In the genomic region with DNA sequence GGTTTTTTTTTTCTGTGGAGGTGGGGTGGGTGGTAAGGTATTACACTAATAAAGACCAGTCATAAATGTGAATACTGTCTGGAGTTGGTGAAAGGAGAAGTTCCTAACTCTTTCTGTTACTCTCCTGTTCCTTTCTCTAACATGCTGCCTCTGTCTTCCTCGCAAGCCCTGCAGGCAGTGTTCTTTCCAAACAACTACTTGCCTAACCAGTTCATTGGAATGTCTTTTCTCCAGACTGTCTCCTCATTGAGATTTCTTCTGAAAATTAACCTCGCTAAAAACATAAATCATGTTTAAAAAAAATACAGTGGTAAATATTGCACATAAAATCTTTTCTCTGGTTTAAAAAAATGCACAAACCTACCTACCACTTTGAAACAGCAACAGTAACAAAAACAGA, we compare ENCODE assay signal across 20 cellular contexts.
DNase-seq lines count a peak whose midpoint lies in the region; TF ChIP-seq lines count a peak whose summit lies in the region.
"Had no signal": no experiment of that assay in that cellular context is flagged by ENCODE, and none has a peak within 500 bp of the region (broad histone marks: within the 10 kb centered on the region; RNA-seq: fewer than 3 reads in every experiment).

No MANE protein-coding gene starts in this region.

- H3K36me3 ChIP-seq in PC-9 (ENCODE audit: low read depth) = peaks cover 13% of the 10 kb centered on the region
- H3K36me3 ChIP-seq: gastrocnemius medialis, transverse colon had no signal

- peak overlapping the region; percentile 62 for H2AFZ ChIP-seq in PC-9

- H3K9me3 Mint-ChIP-seq in Calu3 (ENCODE audit: low read depth, unreplicated experiment) = peaks cover 4% of the 10 kb centered on the region
- peaks cover 5% of the 10 kb centered on the region for H3K9me3 Mint-ChIP-seq in mesothelial cell of epicardium
- H3K9me3 Mint-ChIP-seq: activated naive CD4-positive, alpha-beta T cell treated with anti-CD3 and anti-CD28 coated beads, Interleukin-2, amount 50 U/mL, for 24 hours; CD8-positive, alpha-beta memory T cell; memory B cell had no signal

- intact Hi-C loops in Calu3 (cut with micrococcal nuclease; ENCODE audit: unreplicated experiment) = no loop called here
- intact Hi-C loops in PC-9 (cut with micrococcal nuclease; ENCODE audit: unreplicated experiment) = loop anchor here (1.0 kb wide), 3 partner anchors 77 to 308 kb away; no protein-coding TSS in a partner anchor

- H3K36me3 Mint-ChIP-seq in Calu3 (ENCODE audit: insufficient read depth, unreplicated experiment) = no peaks in the 10 kb centered on the region
- peaks cover 5% of the 10 kb centered on the region for H3K36me3 Mint-ChIP-seq in mesothelial cell of epicardium
- H3K36me3 Mint-ChIP-seq: activated naive CD4-positive, alpha-beta T cell treated with anti-CD3 and anti-CD28 coated beads, Interleukin-2, amount 50 U/mL, for 24 hours; CD8-positive, alpha-beta memory T cell; immature natural killer cell; memory B cell had no signal

- H3K4me3 ChIP-seq in PC-9 = peak overlapping the region; percentile 38
- H3K4me3 ChIP-seq in epithelial cell of esophagus (ENCODE audit: low read length) = peak overlapping the region; percentile 1
- H3K4me3 ChIP-seq: gastrocnemius medialis, transverse colon had no signal

- DNase-seq in Calu3 (peak; percentile 36), PC-9 (peak; percentile 63 to 93), epithelial cell of esophagus (ENCODE audit: low read depth) (peak; percentile 82), mesothelial cell of epicardium (ENCODE audit: low spot score in 2 of 2, unreplicated experiment in 2 of 2) (no peak), SW 1271 (lab: John Stamatoyannopoulos, UW) (no peak), germinal center (ENCODE audit: low spot score) (no peak), NCI-H446 (lab: John Stamatoyannopoulos, UW) (no peak), activated gamma-delta T cell (lab: John Stamatoyannopoulos, UW) (no peak)
- DNase-seq: activated T-cell treated with anti-CD3 and anti-CD28 coated beads for 4 hours; CD8-positive, alpha-beta memory T cell; gastrocnemius medialis; H9; immature natural killer cell; KBM-7; NCI-H1105; NCI-H2171 treated with DMSO at 0.1 percent for 48 hours; T-helper 17 cell; transverse colon had no signal

- H3K27ac Mint-ChIP-seq in Calu3 (ENCODE audit: unreplicated experiment) = peak overlapping the region; percentile 7
- peak overlapping the region; percentile 96 for H3K27ac Mint-ChIP-seq in mesothelial cell of epicardium
- H3K27ac Mint-ChIP-seq: activated naive CD4-positive, alpha-beta T cell treated with anti-CD3 and anti-CD28 coated beads, Interleukin-2, amount 50 U/mL, for 24 hours; CD8-positive, alpha-beta memory T cell; immature natural killer cell; memory B cell; T-helper 17 cell had no signal

- no peaks in the 10 kb centered on the region for H3K27me3 ChIP-seq in PC-9 (ENCODE audit: insufficient read depth, low read depth)
- H3K27me3 ChIP-seq: gastrocnemius medialis, transverse colon had no signal

- peaks cover 31% of the 10 kb centered on the region for H3F3A ChIP-seq in PC-9 (ENCODE audit: insufficient read depth, low read depth)

- no peak overlapping the region for H3K4me3 Mint-ChIP-seq in Calu3 (ENCODE audit: low read depth, unreplicated experiment)
- H3K4me3 Mint-ChIP-seq in mesothelial cell of epicardium = peak overlapping the region; percentile 41
- H3K4me3 Mint-ChIP-seq: activated naive CD4-positive, alpha-beta T cell treated with anti-CD3 and anti-CD28 coated beads, Interleukin-2, amount 50 U/mL, for 24 hours; CD8-positive, alpha-beta memory T cell; H9; immature natural killer cell; memory B cell; T-helper 17 cell had no signal

- peak overlapping the region; percentile 90 for H3K27ac ChIP-seq in PC-9
- H3K27ac ChIP-seq: gastrocnemius medialis, transverse colon had no signal

- no peaks in the 10 kb centered on the region for H3K9me2 ChIP-seq in PC-9 (ENCODE audit: insufficient read depth)

- H3K9me3 ChIP-seq in PC-9 (ENCODE audit: insufficient read depth, low read depth) = peaks cover 43% of the 10 kb centered on the region
- H3K9me3 ChIP-seq: gastrocnemius medialis, transverse colon had no signal

- TF ChIP-seq CTCF in Calu3 (IDR thresholded peaks at IDR 0.05; ENCODE audit: unreplicated experiment) = no peak
- TF ChIP-seq CTCF in PC-9 (conservative IDR thresholded peaks at IDR 0.05) = no peak
- TF ChIP-seq CTCF in epithelial cell of esophagus (IDR thresholded peaks at IDR 0.05; ENCODE audit: insufficient read depth, low read depth, low read length, missing control alignments) = no peak
- TF ChIP-seq CTCF in mesothelial cell of epicardium (IDR thresholded peaks at IDR 0.05; ENCODE audit: unreplicated experiment) = no peak

- H3K79me2 ChIP-seq in PC-9 (ENCODE audit: low read depth) = no peaks in the 10 kb centered on the region

- BruUV-seq in Calu3 (replicated peaks; lab: Mats Ljungman, UMichigan) = no TSS peak
- no TSS peak for BruUV-seq in PC-9 (replicated peaks; lab: Mats Ljungman, UMichigan)

- peaks cover 35% of the 10 kb centered on the region for H3K4me1 ChIP-seq in PC-9 (replicated peaks; ENCODE audit: insufficient read depth)
- H3K4me1 ChIP-seq: transverse colon had no signal

- POLR2A ChIA-PET in PC-9 (lab: Charles Lee; ENCODE audit: unreplicated experiment) = no interaction called here

- H3K27me3 Mint-ChIP-seq in Calu3 (ENCODE audit: unreplicated experiment) (no peaks in the 10 kb centered on the region), mesothelial cell of epicardium (ENCODE audit: low read depth) (no peaks in the 10 kb centered on the region)
- H3K27me3 Mint-ChIP-seq: activated naive CD4-positive, alpha-beta T cell treated with anti-CD3 and anti-CD28 coated beads, Interleukin-2, amount 50 U/mL, for 24 hours; memory B cell had no signal

- no peaks in the 10 kb centered on the region for H4K20me1 ChIP-seq in PC-9 (ENCODE audit: insufficient read depth)

- H3K4me2 ChIP-seq in PC-9 = peak overlapping the region; percentile 77

- CTCF ChIA-PET in Calu3 (lab: Charles Lee) (no interaction called here), PC-9 (lab: Charles Lee) (no interaction called here)

- H3K4me1 Mint-ChIP-seq in Calu3 (ENCODE audit: low read depth, unreplicated experiment) (peaks cover 9% of the 10 kb centered on the region), mesothelial cell of epicardium (peaks cover 50% of the 10 kb centered on the region)
- H3K4me1 Mint-ChIP-seq: activated naive CD4-positive, alpha-beta T cell treated with anti-CD3 and anti-CD28 coated beads, Interleukin-2, amount 50 U/mL, for 24 hours; CD8-positive, alpha-beta memory T cell; immature natural killer cell; memory B cell; T-helper 17 cell had no signal

Comparison
In these comparisons a context has a peak if more than half of its experiments do, and no peak if none do; other contexts are left out.
1. DNase-seq: peak in Calu3 (single experiment), PC-9 (2 of 2) and epithelial cell of esophagus (single experiment); none in mesothelial cell of epicardium (0 of 2), SW 1271 (0 of 2), germinal center (single experiment), NCI-H446 (0 of 2) and activated gamma-delta T cell (single experiment).